14 cellular contexts compared by ENCODE assay signal in the genomic region with DNA sequence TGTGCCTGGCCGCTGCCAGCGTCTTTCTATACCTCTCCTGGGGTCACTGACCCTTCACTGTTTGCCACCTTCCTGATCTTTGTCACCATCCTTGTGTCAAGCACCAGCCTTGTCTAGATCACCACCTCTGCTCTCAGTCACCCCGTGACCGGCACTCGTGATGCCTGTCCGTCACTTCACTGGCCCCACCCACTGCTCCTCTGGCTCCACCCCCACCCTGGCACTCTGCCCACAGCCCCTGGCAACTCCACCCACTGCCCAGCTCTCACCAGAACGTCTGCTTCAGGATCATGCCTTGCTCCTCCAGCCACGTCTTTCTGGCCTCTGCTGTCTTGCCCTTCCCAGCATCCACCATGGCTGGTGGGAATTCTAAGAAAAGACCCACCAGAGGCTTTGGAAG. TPM values are rescaled to one million over a fixed set of nuclear protein-coding genes. Genes with fewer than 3 reads are reported as not detected.
A peak's percentile ranks its signal among the peaks of the same experiment; 100 is the strongest.
DNase-seq lines count a peak whose midpoint lies in the region; ATAC-seq and TF ChIP-seq lines count a peak whose summit lies in the region.
"Had no signal": no experiment of that assay in that cellular context is flagged by ENCODE, and none has a peak within 500 bp of the region (broad histone marks: within the 10 kb centered on the region; RNA-seq: fewer than 3 reads in every experiment).

No MANE protein-coding gene starts in this region.

- POLR2A ChIA-PET in HEK293T (lab: Yijun Ruan, JAX), result no interaction called here

- intact Hi-C loops in thyroid gland (cut with DNase I), result no loop called here

- H3K4me3 Mint-ChIP-seq in HFFc6, result no peak overlapping the region

- no peak overlapping the region for H3K27ac ChIP-seq in thyroid gland
- H3K27ac ChIP-seq: BLaER1, body of pancreas, psoas muscle had no signal

- H3K36me3 Mint-ChIP-seq in HFFc6 (ENCODE audit: low read depth), result peaks cover 12% of the 10 kb centered on the region

- H3K4me3 ChIP-seq in thyroid gland (replicated peaks in 1 of 3), result no peak overlapping the region
- H3K4me3 ChIP-seq: BLaER1, body of pancreas, psoas muscle had no signal

- H3K9me3 Mint-ChIP-seq in HFFc6, result no peaks in the 10 kb centered on the region

- peaks cover 4% of the 10 kb centered on the region for H3K27me3 Mint-ChIP-seq in HFFc6 (ENCODE audit: insufficient read depth)

- TF ChIP-seq CTCF in HFFc6 (IDR thresholded peaks at IDR 0.05), result no peak
- no peak for TF ChIP-seq CTCF in thyroid gland (IDR thresholded peaks at IDR 0.05)

- no peak for TF ChIP-seq POLR2A in thyroid gland (IDR thresholded peaks at IDR 0.05)

- no peaks in the 10 kb centered on the region for H3K27me3 ChIP-seq in thyroid gland
- H3K27me3 ChIP-seq: BLaER1, body of pancreas had no signal

- H3K4me1 Mint-ChIP-seq in HFFc6 (ENCODE audit: low read depth), result no peaks in the 10 kb centered on the region

- no peaks in the 10 kb centered on the region for H3K9me3 ChIP-seq in thyroid gland
- H3K9me3 ChIP-seq: BLaER1, body of pancreas, psoas muscle had no signal

- H3K4me1 ChIP-seq in thyroid gland, result no peaks in the 10 kb centered on the region
- H3K4me1 ChIP-seq: BLaER1, body of pancreas, psoas muscle had no signal

- no peak for ATAC-seq in GM19463 (IDR thresholded peaks at IDR 0.05; ENCODE audit: unreplicated experiment)
- ATAC-seq: body of pancreas, psoas muscle had no signal

- WGBS in thyroid gland, 2 donors, result 75 to 77% methylated on average over 8 of the region's 8 CpGs

- no peaks in the 10 kb centered on the region for H3K36me3 ChIP-seq in thyroid gland

- H3K27ac Mint-ChIP-seq in HFFc6, result no peak overlapping the region; the same call in 1 of the 2 replicates

- peak; percentile 51 to 54 for DNase-seq in activated T-cell treated with anti-CD3 and anti-CD28 coated beads, Interleukin-2, amount 50 U/mL, for 48 hours
- DNase-seq in activated T-cell treated with anti-CD3 and anti-CD28 coated beads, Interleukin-2, amount 50 U/mL, for 1 hour, result no peak
- no peak for DNase-seq in HEK293T (ENCODE audit: extremely low spot score)
- DNase-seq in dermis blood vessel endothelial cell, result peak; percentile 52
- DNase-seq in stimulated activated CD4-positive, alpha-beta T cell treated with anti-CD3 and anti-CD28 coated beads, Interleukin-4, amount 100 ng/mL, for 24 hours, result peak; percentile 24
- no peak for DNase-seq in HFFc6
- DNase-seq in thyroid gland, result no peak
- DNase-seq: activated effector memory CD4-positive, alpha-beta T cell treated with anti-CD3 and anti-CD28 coated beads, Interleukin-2, amount 50 U/mL, for 16 hours; GDM1; NCI-H226; psoas muscle had no signal

- CTCF ChIA-PET in HEK293T (lab: Yijun Ruan, JAX), result no interaction called here

TF ChIP-seq in HEK293T, 16 proteins besides CTCF, POLR2A, EP300 and RAD21:
- TF ChIP-seq, protein P1, sequence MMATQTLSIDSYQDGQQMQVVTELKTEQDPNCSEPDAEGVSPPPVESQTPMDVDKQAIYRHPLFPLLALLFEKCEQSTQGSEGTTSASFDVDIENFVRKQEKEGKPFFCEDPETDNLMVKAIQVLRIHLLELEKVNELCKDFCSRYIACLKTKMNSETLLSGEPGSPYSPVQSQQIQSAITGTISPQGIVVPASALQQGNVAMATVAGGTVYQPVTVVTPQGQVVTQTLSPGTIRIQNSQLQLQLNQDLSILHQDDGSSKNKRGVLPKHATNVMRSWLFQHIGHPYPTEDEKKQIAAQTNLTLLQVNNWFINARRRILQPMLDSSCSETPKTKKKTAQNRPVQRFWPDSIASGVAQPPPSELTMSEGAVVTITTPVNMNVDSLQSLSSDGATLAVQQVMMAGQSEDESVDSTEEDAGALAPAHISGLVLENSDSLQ (IDR thresholded peaks at IDR 0.05), result peak; percentile 89
- no peak for TF ChIP-seq LEF1 (IDR thresholded peaks at IDR 0.05; ENCODE audit: borderline replicate concordance)
- no peak for TF ChIP-seq SUZ12 (IDR thresholded peaks at IDR 0.05)
- no peak for TF ChIP-seq HDGF (IDR thresholded peaks at IDR 0.05; ENCODE audit: borderline replicate concordance)
- no peak for TF ChIP-seq BHLHE40 (IDR thresholded peaks at IDR 0.05; ENCODE audit: borderline replicate concordance)
- TF ChIP-seq TARDBP (IDR thresholded peaks at IDR 0.05), result no peak

RNA-seq across cellular contexts. Expression of gene PLA2G4C, which starts 24.8 kb away (rescaled TPM):
- total RNA-seq in dermis blood vessel endothelial cell (28.4 and 104 TPM in 2 replicates), thyroid gland (10 to 100 TPM in 2 of 4 donors, 1 to 10 TPM in 2; 4.8 to 17.7 (median 10.5) TPM)
- 1 to 10 TPM; 3.8 to 5.3 (median 4.8) TPM for total RNA-seq in HFFc6 (2021; fragmentation: NEBNext Ultra II Directional; extraction: Animal tissue kit (Norgen Biotek cat#: 25700))

RNA-seq across cellular contexts. Expression of gene LIG1, which starts 34.7 kb away (rescaled TPM):
- total RNA-seq in dermis blood vessel endothelial cell (32.5 and 46.9 TPM in 2 replicates), thyroid gland (10 to 100 TPM; 17.7 to 33.3 (median 26.7) TPM)
- total RNA-seq in HFFc6 (2021; fragmentation: NEBNext Ultra II Directional; extraction: Animal tissue kit (Norgen Biotek cat#: 25700)), result 10 to 100 TPM; 25.9 to 55.8 (median 48.1) TPM

RNA-seq across cellular contexts. Expression of gene ZSWIM9, which starts 35.1 kb away (rescaled TPM):
- 3.1 and 5.0 TPM in 2 replicates for total RNA-seq in dermis blood vessel endothelial cell
- 1 to 10 TPM; 5.6 to 7.2 (median 5.9) TPM for total RNA-seq in HFFc6 (2021; fragmentation: NEBNext Ultra II Directional; extraction: Animal tissue kit (Norgen Biotek cat#: 25700))
- 1 to 10 TPM; 4.2 to 6.1 (median 5.4) TPM for total RNA-seq in thyroid gland

Comparison
In these comparisons a context has a peak if more than half of its experiments do, and no peak if none do; other contexts are left out.
1. DNase-seq: peak in activated T-cell treated with anti-CD3 and anti-CD28 coated beads, Interleukin-2, amount 50 U/mL, for 48 hours (2 of 2), dermis blood vessel endothelial cell (single experiment) and stimulated activated CD4-positive, alpha-beta T cell treated with anti-CD3 and anti-CD28 coated beads, Interleukin-4, amount 100 ng/mL, for 24 hours (single experiment); none in activated T-cell treated with anti-CD3 and anti-CD28 coated beads, Interleukin-2, amount 50 U/mL, for 1 hour (single experiment), HEK293T (single experiment), HFFc6 (single experiment) and thyroid gland (0 of 2).